In the genomic region with DNA sequence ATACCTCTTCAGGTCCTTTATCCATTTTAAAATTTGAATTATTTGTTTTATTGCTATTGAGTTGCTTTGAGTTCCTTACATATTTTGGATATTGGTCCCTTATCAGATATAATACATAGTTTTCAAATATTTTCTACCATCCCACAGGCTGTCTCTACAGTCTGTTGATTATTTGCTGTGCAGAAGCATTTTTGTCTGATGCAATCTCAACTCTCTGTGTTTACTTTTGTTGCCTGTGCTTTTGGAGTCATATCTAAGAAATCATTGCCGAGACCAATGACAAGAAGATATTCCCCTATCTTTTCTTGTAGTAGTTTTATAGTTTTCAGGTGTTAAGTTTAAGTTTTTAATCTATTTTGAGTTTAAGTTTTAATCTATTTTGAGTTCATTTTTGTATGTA, we compare ENCODE assay signal across 1 cellular context.
TF ChIP-seq lines count a peak whose summit lies in the region.

No MANE protein-coding gene starts in this region.

TF ChIP-seq in HepG2, 621 proteins besides CTCF, POLR2A, EP300 and RAD21:
- TF ChIP-seq CEBPG (CRISPR knock-in tag; IDR thresholded peaks at IDR 0.05): peak; percentile 17; the same call in 1 of the 2 replicates
- TF ChIP-seq THAP11 (CRISPR knock-in tag; IDR thresholded peaks at IDR 0.05): no peak
- 0 out of 2 replicates have a peak, but pooled peaks have one; percentile 23 for TF ChIP-seq GATAD2A (CRISPR knock-in tag; IDR thresholded peaks at IDR 0.05)
- no peak for TF ChIP-seq ZNF549 (CRISPR knock-in tag; IDR thresholded peaks at IDR 0.05)
- TF ChIP-seq, protein P1, sequence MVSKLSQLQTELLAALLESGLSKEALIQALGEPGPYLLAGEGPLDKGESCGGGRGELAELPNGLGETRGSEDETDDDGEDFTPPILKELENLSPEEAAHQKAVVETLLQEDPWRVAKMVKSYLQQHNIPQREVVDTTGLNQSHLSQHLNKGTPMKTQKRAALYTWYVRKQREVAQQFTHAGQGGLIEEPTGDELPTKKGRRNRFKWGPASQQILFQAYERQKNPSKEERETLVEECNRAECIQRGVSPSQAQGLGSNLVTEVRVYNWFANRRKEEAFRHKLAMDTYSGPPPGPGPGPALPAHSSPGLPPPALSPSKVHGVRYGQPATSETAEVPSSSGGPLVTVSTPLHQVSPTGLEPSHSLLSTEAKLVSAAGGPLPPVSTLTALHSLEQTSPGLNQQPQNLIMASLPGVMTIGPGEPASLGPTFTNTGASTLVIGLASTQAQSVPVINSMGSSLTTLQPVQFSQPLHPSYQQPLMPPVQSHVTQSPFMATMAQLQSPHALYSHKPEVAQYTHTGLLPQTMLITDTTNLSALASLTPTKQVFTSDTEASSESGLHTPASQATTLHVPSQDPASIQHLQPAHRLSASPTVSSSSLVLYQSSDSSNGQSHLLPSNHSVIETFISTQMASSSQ (IDR thresholded peaks at IDR 0.05; ENCODE audit: low read depth): no peak
- TF ChIP-seq, protein P1 (CRISPR knock-in tag; IDR thresholded peaks at IDR 0.05; ENCODE audit: borderline replicate concordance): no peak
- no peak for TF ChIP-seq FOXP1 (IDR thresholded peaks at IDR 0.05)
- no peak; the same call in 1 of the 2 replicates for TF ChIP-seq FOXP1 (CRISPR knock-in tag; IDR thresholded peaks at IDR 0.05)
- TF ChIP-seq ATRX (CRISPR knock-in tag; IDR thresholded peaks at IDR 0.05; ENCODE audit: borderline replicate concordance): no peak
- TF ChIP-seq, protein P2, sequence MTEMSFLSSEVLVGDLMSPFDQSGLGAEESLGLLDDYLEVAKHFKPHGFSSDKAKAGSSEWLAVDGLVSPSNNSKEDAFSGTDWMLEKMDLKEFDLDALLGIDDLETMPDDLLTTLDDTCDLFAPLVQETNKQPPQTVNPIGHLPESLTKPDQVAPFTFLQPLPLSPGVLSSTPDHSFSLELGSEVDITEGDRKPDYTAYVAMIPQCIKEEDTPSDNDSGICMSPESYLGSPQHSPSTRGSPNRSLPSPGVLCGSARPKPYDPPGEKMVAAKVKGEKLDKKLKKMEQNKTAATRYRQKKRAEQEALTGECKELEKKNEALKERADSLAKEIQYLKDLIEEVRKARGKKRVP (CRISPR knock-in tag; IDR thresholded peaks at IDR 0.05): peak in 1 of 2 experiments; percentile 94; a peak in 2 of 4 replicates
- no peak for TF ChIP-seq NFKBIZ (CRISPR knock-in tag; IDR thresholded peaks at IDR 0.05)
- TF ChIP-seq CEBPB (IDR thresholded peaks at IDR 0.05; ENCODE audit: borderline replicate concordance, low read depth, low read length): peak; percentile 24; the same call in 1 of the 2 replicates
- TF ChIP-seq FOXA3 (CRISPR knock-in tag; IDR thresholded peaks at IDR 0.05): peak; percentile 64
- TF ChIP-seq, protein P3, sequence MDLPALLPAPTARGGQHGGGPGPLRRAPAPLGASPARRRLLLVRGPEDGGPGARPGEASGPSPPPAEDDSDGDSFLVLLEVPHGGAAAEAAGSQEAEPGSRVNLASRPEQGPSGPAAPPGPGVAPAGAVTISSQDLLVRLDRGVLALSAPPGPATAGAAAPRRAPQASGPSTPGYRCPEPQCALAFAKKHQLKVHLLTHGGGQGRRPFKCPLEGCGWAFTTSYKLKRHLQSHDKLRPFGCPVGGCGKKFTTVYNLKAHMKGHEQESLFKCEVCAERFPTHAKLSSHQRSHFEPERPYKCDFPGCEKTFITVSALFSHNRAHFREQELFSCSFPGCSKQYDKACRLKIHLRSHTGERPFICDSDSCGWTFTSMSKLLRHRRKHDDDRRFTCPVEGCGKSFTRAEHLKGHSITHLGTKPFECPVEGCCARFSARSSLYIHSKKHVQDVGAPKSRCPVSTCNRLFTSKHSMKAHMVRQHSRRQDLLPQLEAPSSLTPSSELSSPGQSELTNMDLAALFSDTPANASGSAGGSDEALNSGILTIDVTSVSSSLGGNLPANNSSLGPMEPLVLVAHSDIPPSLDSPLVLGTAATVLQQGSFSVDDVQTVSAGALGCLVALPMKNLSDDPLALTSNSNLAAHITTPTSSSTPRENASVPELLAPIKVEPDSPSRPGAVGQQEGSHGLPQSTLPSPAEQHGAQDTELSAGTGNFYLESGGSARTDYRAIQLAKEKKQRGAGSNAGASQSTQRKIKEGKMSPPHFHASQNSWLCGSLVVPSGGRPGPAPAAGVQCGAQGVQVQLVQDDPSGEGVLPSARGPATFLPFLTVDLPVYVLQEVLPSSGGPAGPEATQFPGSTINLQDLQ (CRISPR knock-in tag; IDR thresholded peaks at IDR 0.05): no peak
